ENCODE assay signal across 8 cellular contexts in the genomic region with DNA sequence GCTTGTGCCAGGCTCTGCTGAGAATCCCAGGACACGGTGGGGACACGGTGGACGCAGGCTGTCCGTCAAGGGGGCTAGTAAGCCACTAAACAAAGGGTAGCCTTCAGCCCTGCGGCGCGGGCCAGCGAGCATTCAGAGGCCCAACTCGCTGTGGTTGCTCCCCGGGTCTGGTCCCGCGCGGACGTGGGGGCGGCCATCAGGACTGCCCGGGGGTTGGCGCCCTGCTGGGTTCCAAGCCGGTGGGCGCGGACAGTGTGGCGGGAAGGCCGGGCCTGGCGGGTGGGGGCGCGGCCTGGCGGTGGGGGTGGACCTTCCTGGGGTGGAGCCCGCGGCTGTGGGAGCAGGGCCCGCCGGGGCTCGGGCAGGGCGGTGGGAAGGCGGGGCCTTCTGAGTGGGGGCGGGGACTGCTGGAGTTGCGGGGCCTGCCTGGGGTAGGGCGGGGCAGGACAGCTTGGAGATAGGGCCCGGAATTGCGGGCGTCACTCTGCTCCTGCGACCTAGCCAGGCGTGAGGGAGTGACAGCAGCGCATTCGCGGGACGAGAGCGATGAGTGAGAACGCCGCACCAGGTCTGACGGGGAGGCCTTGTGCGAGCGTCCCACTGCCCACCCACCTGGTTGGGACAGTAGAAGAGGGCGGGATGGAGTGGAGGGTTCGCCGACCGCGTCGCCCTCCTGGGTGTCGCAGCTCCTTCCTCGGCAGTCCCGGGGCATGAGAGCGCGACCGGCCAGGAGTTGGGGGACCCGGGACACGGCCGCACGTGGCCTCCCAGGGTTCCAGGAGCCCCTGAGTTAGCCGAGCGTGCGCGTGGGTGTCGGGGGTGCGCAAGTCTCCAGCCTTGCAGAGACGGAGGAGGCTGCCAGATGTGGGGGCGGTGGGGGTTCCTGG.
DNase-seq lines count a peak whose midpoint lies in the region; ATAC-seq lines count a peak whose summit lies in the region.

A gene with protein sequence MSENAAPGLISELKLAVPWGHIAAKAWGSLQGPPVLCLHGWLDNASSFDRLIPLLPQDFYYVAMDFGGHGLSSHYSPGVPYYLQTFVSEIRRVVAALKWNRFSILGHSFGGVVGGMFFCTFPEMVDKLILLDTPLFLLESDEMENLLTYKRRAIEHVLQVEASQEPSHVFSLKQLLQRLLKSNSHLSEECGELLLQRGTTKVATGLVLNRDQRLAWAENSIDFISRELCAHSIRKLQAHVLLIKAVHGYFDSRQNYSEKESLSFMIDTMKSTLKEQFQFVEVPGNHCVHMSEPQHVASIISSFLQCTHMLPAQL (plus strand): TSS at position 482 of the 887 bp plus-strand sequence. CDS start 65 bp downstream, at position 547.

- ATAC-seq in GM19023 (IDR thresholded peaks at IDR 0.05; ENCODE audit: unreplicated experiment): no peak

- H3K27ac ChIP-seq in caudate nucleus (ENCODE audit: low read depth, low read length): no peak within 1 kb of the TSS

- peak; percentile 49 for DNase-seq in COR-L47 (lab: John Stamatoyannopoulos, UW)
- peak; percentile 48 for DNase-seq in GOT3 (lab: John Stamatoyannopoulos, UW)
- DNase-seq in NCI-H128 (lab: John Stamatoyannopoulos, UW; ENCODE audit: unreplicated experiment): peak; percentile 4
- DNase-seq in activated CD4-positive, CD25-positive, alpha-beta regulatory T cell treated with anti-CD3 and anti-CD28 coated beads, Interleukin-2, amount 50 U/mL, for 16 hours (ENCODE audit: low read depth, low spot score): peak; percentile 50
- DNase-seq in caudate nucleus (lab: John Stamatoyannopoulos, UW): peak in 56 of 61 donors; percentile 20 to 94 (median 66)
- DNase-seq in iris pigment epithelial cell (ENCODE audit: low read depth): peak; percentile 61
- peak; percentile 68 to 86 for DNase-seq in stimulated activated CD4-positive, alpha-beta T cell treated with anti-CD3 and anti-CD28 coated beads, Interleukin-12 subunit alpha, Interleukin-12 subunit beta, amount 100 ng/mL, for 24 hours (ENCODE audit: low read depth in 2 of 2)

Comparison
In these comparisons a context has a peak if more than half of its experiments do, and no peak if none do; other contexts are left out.
1. DNase-seq: peak in every context shown above with its lines; median percentile 77 in stimulated activated CD4-positive, alpha-beta T cell treated with anti-CD3 and anti-CD28 coated beads, Interleukin-12 subunit alpha, Interleukin-12 subunit beta, amount 100 ng/mL, for 24 hours; 66 in caudate nucleus; 61 in iris pigment epithelial cell; 50 in activated CD4-positive, CD25-positive, alpha-beta regulatory T cell treated with anti-CD3 and anti-CD28 coated beads, Interleukin-2, amount 50 U/mL, for 16 hours; 49 in COR-L47; 48 in GOT3; 4 in NCI-H128.